ENCODE assay signal across 28 cellular contexts in genomic region chr18:74562080-74562725, GRCh38. TPM values are rescaled to one million over a fixed set of nuclear protein-coding genes. Genes with fewer than 3 reads are reported as not detected.
"Had no signal": no experiment of that assay in that cellular context is flagged by ENCODE, and none has a peak within 500 bp of the region (broad histone marks: within the 10 kb centered on the region; RNA-seq: fewer than 3 reads in every experiment).

No MANE protein-coding gene starts in this region.

- H3K27ac ChIP-seq: adrenal gland, brain microvascular endothelial cell, SJCRH30, SK-N-MC had no signal

- H3K27me3 Mint-ChIP-seq: activated CD8-positive, alpha-beta T cell treated with anti-CD3 and anti-CD28 coated beads for 36 hours had no signal

- H3K36me3 ChIP-seq: adrenal gland, brain microvascular endothelial cell, SJCRH30 had no signal

- H3K4me1 Mint-ChIP-seq: activated CD4-positive, alpha-beta T cell treated with anti-CD3 and anti-CD28 coated beads, Interleukin-2, amount 10 ng/mL, durations not matched to agents 24 days and 14 days had no signal

- H3K27ac Mint-ChIP-seq: activated CD4-positive, alpha-beta T cell treated with anti-CD3 and anti-CD28 coated beads, Interleukin-2, amount 10 ng/mL, durations not matched to agents 24 days and 14 days; activated CD8-positive, alpha-beta T cell treated with anti-CD3 and anti-CD28 coated beads for 36 hours; activated naive CD4-positive, alpha-beta T cell treated with anti-CD3 and anti-CD28 coated beads for 36 hours; activated T-cell treated with anti-CD3 and anti-CD28 coated beads, Interleukin-2, amount 50 U/mL, for 24 hours had no signal

- H3K4me1 ChIP-seq: SJCRH30 had no signal

- H3K9me3 ChIP-seq: adrenal gland, SJCRH30 had no signal

- H3K27me3 ChIP-seq: brain microvascular endothelial cell, SJCRH30 had no signal

- ATAC-seq: activated CD8-positive, alpha-beta T cell treated with anti-CD3 and anti-CD28 coated beads for 36 hours; activated naive CD4-positive, alpha-beta T cell treated with anti-CD3 and anti-CD28 coated beads, Interleukin-2, amount 50 U/mL, for 72 hours; Panc1 had no signal

- H3K4me3 Mint-ChIP-seq: activated CD4-positive, alpha-beta T cell treated with anti-CD3 and anti-CD28 coated beads, Interleukin-2, amount 10 ng/mL, durations not matched to agents 24 days and 14 days; activated CD8-positive, alpha-beta T cell treated with anti-CD3 and anti-CD28 coated beads for 36 hours; activated naive CD4-positive, alpha-beta T cell treated with anti-CD3 and anti-CD28 coated beads for 36 hours; activated T-cell treated with anti-CD3 and anti-CD28 coated beads, Interleukin-2, amount 50 U/mL, for 24 hours had no signal

- DNase-seq: activated CD4-positive, alpha-beta T cell treated with anti-CD3 and anti-CD28 coated beads, Interleukin-2, amount 10 ng/mL, durations not matched to agents 24 days and 14 days; activated CD4-positive, alpha-beta T cell treated with anti-CD3 and anti-CD28 coated beads, Interleukin-2, amount 50 U/mL, for 4 hours; activated CD8-positive, alpha-beta T cell treated with anti-CD3 and anti-CD28 coated beads for 36 hours; activated gamma-delta T cell treated with Interleukin-2 at 50 U/mL for 16 hours; activated naive CD4-positive, alpha-beta T cell treated with anti-CD3 and anti-CD28 coated beads for 36 hours; activated T-cell treated with anti-CD3 and anti-CD28 coated beads, Interleukin-2, amount 50 U/mL, for 24 hours; aorta; brain microvascular endothelial cell; central memory CD4-positive, alpha-beta T cell; Karpas-422; KBM-7; NCI-H1105; NCI-H1417 treated with DMSO at 0.1 percent for 48 hours; NCI-H1930; NCI-H345; NCI-H524 treated with DMSO at 0.1 percent for 48 hours; SHP77; SJCRH30; T1000 had no signal

- H3K4me3 ChIP-seq: SJCRH30, SK-N-MC had no signal

RNA-seq across cellular contexts. Expression of gene CNDP1, which starts 27.9 kb away (rescaled TPM):
- total RNA-seq: activated CD4-positive, alpha-beta T cell treated with anti-CD3 and anti-CD28 coated beads, Interleukin-2, amount 10 ng/mL, durations not matched to agents 24 days and 14 days; activated CD8-positive, alpha-beta memory T cell treated with anti-CD3 and anti-CD28 coated beads for 36 hours; activated CD8-positive, alpha-beta T cell treated with anti-CD3 and anti-CD28 coated beads for 36 hours; activated naive CD4-positive, alpha-beta T cell treated with anti-CD3 and anti-CD28 coated beads for 36 hours; adrenal gland; MCF 10A; NCI-H460; RPMI7951; SJCRH30; T-helper 1 cell treated with Interleukin-12 subunit alpha and Interleukin-12 subunit beta and Interleukin-4 antibody, amounts not matched to agents 30 ng/mL and 1 ng/mL, for 36 hours had no signal
